In the genomic region with DNA sequence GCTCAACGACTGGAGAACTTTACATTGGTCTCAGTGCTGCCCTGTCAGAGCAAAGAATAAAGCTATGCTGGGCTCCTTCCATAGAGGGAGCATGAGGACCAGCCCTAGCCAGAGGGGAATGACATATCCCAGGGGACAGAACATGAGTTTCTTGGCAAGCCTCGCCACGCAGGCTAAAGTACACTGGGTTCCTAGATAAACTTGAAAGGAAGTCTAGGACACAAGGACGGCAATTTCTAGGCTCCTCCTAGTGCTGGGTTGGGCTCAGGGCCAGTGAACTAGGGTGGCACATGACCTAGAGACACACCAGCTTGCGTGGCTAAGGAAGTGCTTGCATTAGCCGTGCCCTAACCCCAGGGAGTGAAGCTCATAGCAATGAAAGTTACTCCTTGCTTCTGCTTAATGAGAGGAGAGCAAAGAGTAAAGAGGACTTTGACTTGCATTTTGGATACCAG, we compare ENCODE assay signal across 9 cellular contexts.
DNase-seq lines count a peak whose midpoint lies in the region; ATAC-seq, FAIRE-seq and TF ChIP-seq lines count a peak whose summit lies in the region.
"Had no signal": no experiment of that assay in that cellular context is flagged by ENCODE, and none has a peak within 500 bp of the region (broad histone marks: within the 10 kb centered on the region; RNA-seq: fewer than 3 reads in every experiment).

No MANE protein-coding gene starts in this region.

- H3K4me1 ChIP-seq in A549 (peaks cover 7% of the 10 kb centered on the region; the same call in 1 of the 3 replicates), PC-3 (ENCODE audit: insufficient read depth, low read length) (no peaks in the 10 kb centered on the region), esophagus muscularis mucosa (peaks cover 0 to 12% (median 7%) of the 10 kb centered on the region in 4 donors)

- H3K9me2 ChIP-seq in PC-3 (replicated peaks; ENCODE audit: low read length): no peaks in the 10 kb centered on the region

- BruUV-seq in PC-3 (replicated peaks; lab: Mats Ljungman, UMichigan): no TSS peak

- no peak overlapping the region for H3K27ac Mint-ChIP-seq in activated naive CD4-positive, alpha-beta T cell treated with anti-CD3 and anti-CD28 coated beads for 36 hours

- CTCF ChIA-PET in A549 (lab: Yijun Ruan, JAX) (no interaction called here), PC-3 (lab: Charles Lee) (interaction anchor here (0.5 kb wide), 1 partner anchor 285 kb away, joined by 4 read pairs; no protein-coding TSS in a partner anchor)
- CTCF ChIA-PET in activated naive CD4-positive, alpha-beta T cell treated with anti-CD3 and anti-CD28 coated beads for 36 hours (lab: Charles Lee): interaction anchor here (0.6 to 1.0 kb wide), 2 partner anchors 26 to 143 kb away, joined by 3 to 4 read pairs; no protein-coding TSS in a partner anchor

- no peaks in the 10 kb centered on the region for H3K79me2 ChIP-seq in PC-3 (ENCODE audit: low read length)

- H3K27me3 Mint-ChIP-seq in activated naive CD4-positive, alpha-beta T cell treated with anti-CD3 and anti-CD28 coated beads for 36 hours (ENCODE audit: low read depth): no peaks in the 10 kb centered on the region

- DNase-seq in A549 (ENCODE audit: low read depth in 1 of 2, low spot score in 1 of 2): peak in 1 of 2 experiments; percentile 40
- DNase-seq in PC-3: peak; percentile 2
- peak; percentile 91 for DNase-seq in esophagus muscularis mucosa (ENCODE audit: extremely low spot score)
- DNase-seq in midbrain (lab: John Stamatoyannopoulos, UW): peak; percentile 0
- DNase-seq in activated CD8-positive, alpha-beta memory T cell treated with anti-CD3 and anti-CD28 coated beads, Interleukin-2, amount 50 U/mL, for 48 hours: no peak
- no peak for DNase-seq in activated naive CD4-positive, alpha-beta T cell treated with anti-CD3 and anti-CD28 coated beads for 36 hours
- DNase-seq in RKO (ENCODE audit: low spot score): no peak
- DNase-seq: stimulated activated CD4-positive, alpha-beta T cell treated with anti-CD3 and anti-CD28 coated beads, Interleukin-4, amount 100 ng/mL, for 4 hours had no signal

- H3K36me3 Mint-ChIP-seq in activated naive CD4-positive, alpha-beta T cell treated with anti-CD3 and anti-CD28 coated beads for 36 hours (ENCODE audit: low read depth): peaks cover 33% of the 10 kb centered on the region

- TF ChIP-seq EP300 in A549 (IDR thresholded peaks at IDR 0.05) (no peak), esophagus muscularis mucosa (IDR thresholded peaks at IDR 0.05) (no peak)

- H3K4me2 ChIP-seq in A549: no peak overlapping the region; the same call in 2 of the 3 replicates
- no peak overlapping the region for H3K4me2 ChIP-seq in PC-3 (ENCODE audit: low read length)

- H3F3A ChIP-seq in PC-3 (ENCODE audit: low read length, unreplicated experiment): no peaks in the 10 kb centered on the region

- TF ChIP-seq CTCF in A549 (IDR thresholded peaks at IDR 0.05) (no peak), PC-3 (conservative IDR thresholded peaks at IDR 0.05; ENCODE audit: low read depth, low read length) (no peak), esophagus muscularis mucosa (IDR thresholded peaks at IDR 0.05) (peak in 1 of 3 experiments; percentile 17)

- FAIRE-seq in A549 (lab: Jason Lieb, UNC): no peak

- H3K27me3 ChIP-seq in PC-3 (ENCODE audit: low read length) (no peaks in the 10 kb centered on the region), esophagus muscularis mucosa (no peaks in the 10 kb centered on the region)

- no peak overlapping the region for H3K4me3 Mint-ChIP-seq in activated naive CD4-positive, alpha-beta T cell treated with anti-CD3 and anti-CD28 coated beads for 36 hours

- H3K9me3 ChIP-seq in A549: no peaks in the 10 kb centered on the region
- H3K9me3 ChIP-seq in PC-3 (ENCODE audit: low read length): no peaks in the 10 kb centered on the region
- H3K9me3 ChIP-seq in esophagus muscularis mucosa: peaks cover 0 to 9% (median 5%) of the 10 kb centered on the region in 4 donors

- no peaks in the 10 kb centered on the region for H4K20me1 ChIP-seq in PC-3 (ENCODE audit: low read length)

- intact Hi-C loops in PC-3 (cut with micrococcal nuclease): no loop called here
- intact Hi-C loops in esophagus muscularis mucosa (cut with DNase I): no loop called here
- intact Hi-C loops in activated naive CD4-positive, alpha-beta T cell treated with anti-CD3 and anti-CD28 coated beads for 36 hours (cut with micrococcal nuclease): no loop called here

- peak overlapping the region in 1 of 2 experiments; percentile 62; a peak in 1 of 6 replicates for H3K27ac ChIP-seq in A549
- H3K27ac ChIP-seq in PC-3 (ENCODE audit: low read length): no peak overlapping the region
- H3K27ac ChIP-seq in esophagus muscularis mucosa (replicated peaks in 1 of 4): no peak overlapping the region

- WGBS in A549 (ENCODE audit: missing lambda C conversion rate): 43% methylated on average over 3 of the region's 6 CpGs
- 42% methylated on average over 6 of the region's 6 CpGs for WGBS in esophagus muscularis mucosa

- H3K4me3 ChIP-seq in A549: no peak overlapping the region
- no peak overlapping the region for H3K4me3 ChIP-seq in PC-3 (ENCODE audit: low read length)
- H3K4me3 ChIP-seq in esophagus muscularis mucosa: no peak overlapping the region

- ATAC-seq in A549 (peak; percentile 39 to 69; a peak in 4 of 6 replicates), PC-3 (no peak), HG02938 (IDR thresholded peaks at IDR 0.05; ENCODE audit: unreplicated experiment) (no peak)

- H3K36me3 ChIP-seq in PC-3 (ENCODE audit: low read depth, low read length) (no peaks in the 10 kb centered on the region; the same call in 1 of the 2 replicates), esophagus muscularis mucosa (peaks cover 0 to 9% (median 0%) of the 10 kb centered on the region in 4 donors)

- POLR2A ChIA-PET in A549 (lab: Yijun Ruan, JAX) (no interaction called here), PC-3 (lab: Charles Lee; ENCODE audit: unreplicated experiment) (no interaction called here)

- H3K9me3 Mint-ChIP-seq in activated naive CD4-positive, alpha-beta T cell treated with anti-CD3 and anti-CD28 coated beads for 36 hours: peaks cover 7% of the 10 kb centered on the region

- peaks cover 6% of the 10 kb centered on the region for H3K4me1 Mint-ChIP-seq in activated naive CD4-positive, alpha-beta T cell treated with anti-CD3 and anti-CD28 coated beads for 36 hours (ENCODE audit: low read depth)

- no peak overlapping the region for H3K9ac ChIP-seq in PC-3 (ENCODE audit: low read length)

- no peak for TF ChIP-seq POLR2A in A549 (IDR thresholded peaks at IDR 0.05; ENCODE audit: low read length)
- TF ChIP-seq POLR2A in esophagus muscularis mucosa (IDR thresholded peaks at IDR 0.05; ENCODE audit: low read depth): no peak

- no peak overlapping the region for H2AFZ ChIP-seq in PC-3 (ENCODE audit: low read length)

- TF ChIP-seq RAD21 in A549 (conservative IDR thresholded peaks at IDR 0.05 in 1 of 2, IDR thresholded peaks at IDR 0.05 in 1 of 2): no peak

TF ChIP-seq in A549, 52 proteins besides CTCF, POLR2A, EP300 and RAD21:
- TF ChIP-seq RFX5 (IDR thresholded peaks at IDR 0.05) (no peak), EHMT2 (IDR thresholded peaks at IDR 0.05; ENCODE audit: low read depth) (no peak), TFCP2L1 (CRISPR knock-in tag; IDR thresholded peaks at IDR 0.05) (no peak)

Comparison
In these comparisons a context has a peak if more than half of its experiments do, and no peak if none do; other contexts are left out.
1. ATAC-seq: peak in A549 (2 of 2); none in PC-3 (single experiment) and HG02938 (single experiment).
2. DNase-seq: peak in PC-3 (single experiment), esophagus muscularis mucosa (single experiment) and midbrain (single experiment); none in activated CD8-positive, alpha-beta memory T cell treated with anti-CD3 and anti-CD28 coated beads, Interleukin-2, amount 50 U/mL, for 48 hours (single experiment), activated naive CD4-positive, alpha-beta T cell treated with anti-CD3 and anti-CD28 coated beads for 36 hours (single experiment) and RKO (single experiment).